15 cellular contexts compared by ENCODE assay signal in genomic region chr1:18409609-18410237, GRCh38.
A peak's percentile ranks its signal among the peaks of the same experiment; 100 is the strongest.
DNase-seq lines count a peak whose midpoint lies in the region; ATAC-seq and TF ChIP-seq lines count a peak whose summit lies in the region.
"Had no signal": no experiment of that assay in that cellular context is flagged by ENCODE, and none has a peak within 500 bp of the region (broad histone marks: within the 10 kb centered on the region; RNA-seq: fewer than 3 reads in every experiment).

No MANE protein-coding gene starts in this region.

- CTCF ChIA-PET in WTC11 (lab: Charles Lee): interaction anchor here (1.1 to 2.6 kb wide), 5 partner anchors 10 to 172 kb away, joined by 3 to 11 read pairs (median 4); partner anchors contain the start of gene KLHDC7A
- CTCF ChIA-PET in activated CD4-positive, alpha-beta T cell treated with anti-CD3 and anti-CD28 coated beads for 36 hours (lab: Charles Lee): no interaction called here

- H2BK5ac ChIP-seq in H9 (ENCODE audit: insufficient read length, low read length): no peak overlapping the region

- H3K27ac ChIP-seq in H9 (ENCODE audit: insufficient read length, low read depth, low read length) (no peak overlapping the region), smooth muscle cell (ENCODE audit: low read depth) (peak overlapping the region; percentile 31)
- H3K27ac ChIP-seq: A549, C4-2B, GM23248 had no signal

- no peak overlapping the region for H2BK15ac ChIP-seq in H9 (ENCODE audit: low read depth, low read length)

- no peak overlapping the region for H3K56ac ChIP-seq in H9 (ENCODE audit: insufficient read length, low read depth, low read length)

- no peak overlapping the region for H3K18ac ChIP-seq in H9 (ENCODE audit: insufficient read length, low read depth, low read length)

- no peak overlapping the region for H3K23ac ChIP-seq in H9 (ENCODE audit: insufficient read length, low read depth, low read length)

- no peak for TF ChIP-seq CTCF in H9 (conservative IDR thresholded peaks at IDR 0.05)
- TF ChIP-seq CTCF in WTC11 (IDR thresholded peaks at IDR 0.05): no peak
- no peak for TF ChIP-seq CTCF in smooth muscle cell (IDR thresholded peaks at IDR 0.05; ENCODE audit: borderline replicate concordance, insufficient read depth, poor library complexity, severe bottlenecking)

- H3K4me1 ChIP-seq in H9 (ENCODE audit: insufficient read depth, low read length): peaks cover 16% of the 10 kb centered on the region; the same call in 1 of the 2 replicates
- H3K4me1 ChIP-seq in smooth muscle cell (ENCODE audit: low read depth): peaks cover 26% of the 10 kb centered on the region
- H3K4me1 ChIP-seq: A549, BE2C had no signal

- no peak overlapping the region for H4K5ac ChIP-seq in H9 (ENCODE audit: insufficient read length, low read depth, low read length)

- H4K8ac ChIP-seq in H9 (replicated peaks; ENCODE audit: insufficient read length, low read depth, low read length): no peak overlapping the region

- H3K4me2 ChIP-seq in H9 (ENCODE audit: insufficient read depth, insufficient read length, low read length) (no peak overlapping the region), smooth muscle cell (no peak overlapping the region)
- H3K4me2 ChIP-seq: A549 had no signal

- H3K4me3 ChIP-seq in smooth muscle cell: no peak overlapping the region
- H3K4me3 ChIP-seq: A549, GM23248, HAP-1 had no signal

- no peak overlapping the region for H3K4ac ChIP-seq in H9 (ENCODE audit: low read depth, low read length)

- H3K27me3 Mint-ChIP-seq in H9 (ENCODE audit: low read depth) (no peaks in the 10 kb centered on the region; the same call in 1 of the 2 replicates), WTC11 (ENCODE audit: low read depth) (peaks cover 15% of the 10 kb centered on the region)
- H3K27me3 Mint-ChIP-seq in activated CD4-positive, alpha-beta T cell treated with anti-CD3 and anti-CD28 coated beads for 36 hours: peaks cover 18% of the 10 kb centered on the region

- H2BK120ac ChIP-seq in H9 (ENCODE audit: low read depth, low read length, poor library complexity, severe bottlenecking): no peak overlapping the region

- H3K27me3 ChIP-seq in H9 (ENCODE audit: insufficient read depth, low read length) (no peaks in the 10 kb centered on the region), smooth muscle cell (ENCODE audit: low read depth) (no peaks in the 10 kb centered on the region)
- H3K27me3 ChIP-seq: BE2C had no signal

- no peaks in the 10 kb centered on the region for H3F3A ChIP-seq in smooth muscle cell (ENCODE audit: low read depth)

- no peak overlapping the region for H3K14ac ChIP-seq in H9 (ENCODE audit: insufficient read depth, low read length)

- no CpG with 5 or more reads among the region's 8 CpGs for WGBS in H9 (ENCODE audit: extremely low coverage, insufficient read length, low lambda C conversion rate)
- WGBS in smooth muscle cell (ENCODE audit: low lambda C conversion rate): 71% methylated on average over 8 of the region's 8 CpGs

- no peak overlapping the region for H2BK20ac ChIP-seq in H9 (ENCODE audit: low read depth, low read length, poor library complexity, severe bottlenecking)

- H3T11ph ChIP-seq in H9 (ENCODE audit: low read length): no peak overlapping the region

- no peak overlapping the region for H2BK12ac ChIP-seq in H9 (ENCODE audit: insufficient read length, low read depth, low read length)

- H2AK5ac ChIP-seq in H9 (ENCODE audit: insufficient read length, low read length): no peak overlapping the region

- H3K36me3 Mint-ChIP-seq in H9 (ENCODE audit: insufficient read depth in 1 of 3, low read depth in 3 of 3) (peaks cover 25 to 34% (median 29%) of the 10 kb centered on the region in 3 experiments), WTC11 (peaks cover 38% of the 10 kb centered on the region)
- H3K36me3 Mint-ChIP-seq in activated CD4-positive, alpha-beta T cell treated with anti-CD3 and anti-CD28 coated beads for 36 hours (ENCODE audit: low read depth): no peaks in the 10 kb centered on the region
- H3K36me3 Mint-ChIP-seq: CD4-positive, alpha-beta memory T cell had no signal

- H3K9ac ChIP-seq in H9 (ENCODE audit: extremely low read depth, insufficient read length, low read length): no peak overlapping the region
- H3K9ac ChIP-seq in smooth muscle cell (ENCODE audit: low read depth): no peak overlapping the region
- H3K9ac ChIP-seq: GM23248 had no signal

- peaks cover 56 to 82% of the 10 kb centered on the region in 2 experiments for H3K4me1 Mint-ChIP-seq in H9
- peaks cover 81% of the 10 kb centered on the region for H3K4me1 Mint-ChIP-seq in WTC11
- no peaks in the 10 kb centered on the region for H3K4me1 Mint-ChIP-seq in activated CD4-positive, alpha-beta T cell treated with anti-CD3 and anti-CD28 coated beads for 36 hours
- H3K4me1 Mint-ChIP-seq: CD4-positive, alpha-beta memory T cell had no signal

- H3K9me3 ChIP-seq in H9 (ENCODE audit: control insufficient read depth, low read depth, low read length) (peaks cover 7% of the 10 kb centered on the region), smooth muscle cell (replicated peaks; ENCODE audit: low read depth) (no peaks in the 10 kb centered on the region)
- H3K9me3 ChIP-seq: BE2C had no signal

- POLR2A ChIA-PET in WTC11 (lab: Charles Lee): interaction anchor here (0.6 kb wide), 1 partner anchor 872 kb away, joined by 3 read pairs; no protein-coding TSS in a partner anchor
- POLR2A ChIA-PET in activated CD4-positive, alpha-beta T cell treated with anti-CD3 and anti-CD28 coated beads for 36 hours (lab: Charles Lee): no interaction called here

- H3K79me1 ChIP-seq in H9 (ENCODE audit: insufficient read depth, low read depth, low read length, poor library complexity, severe bottlenecking): no peaks in the 10 kb centered on the region

- H4K91ac ChIP-seq in H9 (ENCODE audit: insufficient read length, low read depth, low read length): no peak overlapping the region

- H3K36me3 ChIP-seq in smooth muscle cell (ENCODE audit: low read depth): no peaks in the 10 kb centered on the region
- H3K36me3 ChIP-seq: BE2C, HAP-1 had no signal

- no peaks in the 10 kb centered on the region for H3K23me2 ChIP-seq in H9 (ENCODE audit: insufficient read length, low read depth, low read length, poor library complexity, severe bottlenecking)

- no peak overlapping the region for H2AFZ ChIP-seq in H9 (ENCODE audit: low read length)
- no peak overlapping the region for H2AFZ ChIP-seq in smooth muscle cell (ENCODE audit: low read depth)
- H2AFZ ChIP-seq: GM23248 had no signal

- no peak for ATAC-seq in WTC11
- ATAC-seq in activated CD4-positive, alpha-beta T cell treated with anti-CD3 and anti-CD28 coated beads for 36 hours: no peak
- ATAC-seq: A549, HepG2 had no signal

- H3K9me3 Mint-ChIP-seq in H9 (peaks cover 27 to 30% of the 10 kb centered on the region in 2 experiments), WTC11 (peaks cover 35% of the 10 kb centered on the region)
- H3K9me3 Mint-ChIP-seq in activated CD4-positive, alpha-beta T cell treated with anti-CD3 and anti-CD28 coated beads for 36 hours (ENCODE audit: low read depth): peaks cover 4% of the 10 kb centered on the region

- H3K79me2 ChIP-seq in H9 (ENCODE audit: insufficient read depth, low read length) (no peaks in the 10 kb centered on the region), smooth muscle cell (ENCODE audit: low read depth) (no peaks in the 10 kb centered on the region)

- DNase-seq in DMS79 treated with DMSO at 0.1 percent for 48 hours (lab: John Stamatoyannopoulos, UW): peak; percentile 94
- DNase-seq in H9: no peak
- DNase-seq in WTC11 (ENCODE audit: low spot score): no peak
- DNase-seq in smooth muscle cell (lab: John Stamatoyannopoulos, UW; ENCODE audit: unreplicated experiment): no peak
- no peak for DNase-seq in activated CD4-positive, alpha-beta T cell treated with anti-CD3 and anti-CD28 coated beads for 36 hours
- no peak for DNase-seq in D341Med (ENCODE audit: low spot score)
- DNase-seq: BE2C; CD4-positive, alpha-beta memory T cell; DMS153; GF-D8; GM23248 had no signal

- H4K20me1 ChIP-seq in H9 (ENCODE audit: control insufficient read depth, insufficient read depth, insufficient read length): no peaks in the 10 kb centered on the region
- H4K20me1 ChIP-seq in smooth muscle cell (ENCODE audit: low read depth): no peaks in the 10 kb centered on the region

- H3K27ac Mint-ChIP-seq in H9: peak overlapping the region; percentile 12 to 98 (median 93); a peak in 4 of 7 replicates
- peak overlapping the region; percentile 94 for H3K27ac Mint-ChIP-seq in WTC11
- H3K27ac Mint-ChIP-seq in activated CD4-positive, alpha-beta T cell treated with anti-CD3 and anti-CD28 coated beads for 36 hours: no peak overlapping the region
- H3K27ac Mint-ChIP-seq: CD4-positive, alpha-beta memory T cell had no signal

- H3K4me3 Mint-ChIP-seq in H9: no peak overlapping the region
- H3K4me3 Mint-ChIP-seq in WTC11: no peak overlapping the region
- no peak overlapping the region for H3K4me3 Mint-ChIP-seq in activated CD4-positive, alpha-beta T cell treated with anti-CD3 and anti-CD28 coated beads for 36 hours
- H3K4me3 Mint-ChIP-seq: CD4-positive, alpha-beta memory T cell had no signal

- intact Hi-C loops in activated CD4-positive, alpha-beta T cell treated with anti-CD3 and anti-CD28 coated beads for 36 hours (cut with DNase I, micrococcal nuclease): no loop called here

TF ChIP-seq in WTC11, 78 proteins besides CTCF, POLR2A, EP300 and RAD21:
- no peak for TF ChIP-seq ETV6 (CRISPR knock-in tag; IDR thresholded peaks at IDR 0.05)
- TF ChIP-seq ZNF138 (CRISPR knock-in tag; conservative IDR thresholded peaks at IDR 0.05): no peak
- TF ChIP-seq FOXK1 (CRISPR knock-in tag; IDR thresholded peaks at IDR 0.05): no peak
- TF ChIP-seq, protein P1, sequence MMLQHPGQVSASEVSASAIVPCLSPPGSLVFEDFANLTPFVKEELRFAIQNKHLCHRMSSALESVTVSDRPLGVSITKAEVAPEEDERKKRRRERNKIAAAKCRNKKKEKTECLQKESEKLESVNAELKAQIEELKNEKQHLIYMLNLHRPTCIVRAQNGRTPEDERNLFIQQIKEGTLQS (CRISPR knock-in tag; conservative IDR thresholded peaks at IDR 0.05): no peak
- TF ChIP-seq GTF2I (CRISPR knock-in tag; conservative IDR thresholded peaks at IDR 0.05): 0 out of 2 replicates have a peak, but pooled peaks have one; percentile 39
